In the genomic region with DNA sequence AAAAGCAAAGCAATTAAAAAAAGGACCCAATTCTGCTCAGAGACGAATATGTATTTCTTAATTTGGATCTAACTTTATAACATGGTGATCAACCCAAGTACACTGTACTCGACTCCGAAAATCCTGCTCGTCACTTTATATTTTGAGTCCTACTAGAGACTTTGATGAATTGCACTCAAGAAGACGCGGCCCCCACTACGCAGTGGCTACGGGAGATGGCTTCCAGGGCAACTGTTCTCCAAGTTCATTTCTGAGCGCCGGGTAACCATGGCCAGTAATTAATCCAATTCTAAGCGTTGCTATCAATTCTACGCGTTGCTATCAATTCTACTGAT, we compare ENCODE assay signal across 8 cellular contexts. TPM values are rescaled to one million over a fixed set of nuclear protein-coding genes. Genes with fewer than 3 reads are reported as not detected.
DNase-seq lines count a peak whose midpoint lies in the region; ATAC-seq and TF ChIP-seq lines count a peak whose summit lies in the region.

No MANE protein-coding gene starts in this region.

- DNase-seq in Caco-2 = no peak
- DNase-seq in WTC11 (ENCODE audit: low spot score) = no peak
- DNase-seq in epithelial cell of proximal tubule (ENCODE audit: low read depth) = no peak
- DNase-seq in naive thymus-derived CD8-positive, alpha-beta T cell = peak in 6 of 10 donors; percentile 27 to 72 (median 37)
- no peak for DNase-seq in NCI-H2196 treated with DMSO at 0.1 percent for 48 hours (lab: John Stamatoyannopoulos, UW; ENCODE audit: unreplicated experiment)
- no peak for DNase-seq in medulla oblongata (ENCODE audit: extremely low spot score)

- POLR2A ChIA-PET in Caco-2 (lab: Charles Lee) = no interaction called here
- POLR2A ChIA-PET in WTC11 (lab: Charles Lee) = no interaction called here
- POLR2A ChIA-PET in naive thymus-derived CD8-positive, alpha-beta T cell (lab: Charles Lee) = interaction anchor here (0.8 to 4.8 kb wide), 3 partner anchors 14 to 62 kb away, joined by 3 to 76 read pairs (median 4); partner anchors contain the start of genes ALG5 and EXOSC8

- TF ChIP-seq CTCF in Caco-2 (IDR thresholded peaks at IDR 0.05; ENCODE audit: insufficient read depth in 1 of 2, low read depth in 1 of 2, low read length in 1 of 2, severe bottlenecking in 1 of 2, unreplicated experiment in 1 of 2) (no peak), WTC11 (IDR thresholded peaks at IDR 0.05) (no peak), epithelial cell of proximal tubule (conservative IDR thresholded peaks at IDR 0.05; ENCODE audit: low read depth, low read length) (no peak)

- H3K27me3 Mint-ChIP-seq in Caco-2 (ENCODE audit: insufficient read depth, unreplicated experiment) (peaks cover 7% of the 10 kb centered on the region), WTC11 (ENCODE audit: low read depth) (peaks cover 4% of the 10 kb centered on the region; the same call in 1 of the 2 replicates)
- peaks cover 0 to 2% (median 0%) of the 10 kb centered on the region in 5 donors for H3K27me3 Mint-ChIP-seq in naive thymus-derived CD8-positive, alpha-beta T cell

- H3K27me3 ChIP-seq in Caco-2 (replicated peaks; ENCODE audit: control insufficient read depth, insufficient read depth, low read length) = no peaks in the 10 kb centered on the region

- H3K4me3 ChIP-seq in Caco-2 (ENCODE audit: low read depth, low read length) (peak overlapping the region; percentile 72), epithelial cell of proximal tubule (ENCODE audit: low read depth, low read length) (peak overlapping the region; percentile 80)

- CTCF ChIA-PET in Caco-2 (lab: Charles Lee) (no interaction called here), WTC11 (lab: Charles Lee) (no interaction called here)

- H3K4me3 Mint-ChIP-seq in Caco-2 (ENCODE audit: unreplicated experiment) = peak overlapping the region; percentile 98
- peak overlapping the region; percentile 92 for H3K4me3 Mint-ChIP-seq in WTC11
- peak overlapping the region; percentile 90 to 97 (median 94) for H3K4me3 Mint-ChIP-seq in naive thymus-derived CD8-positive, alpha-beta T cell

- H3K9me3 ChIP-seq in Caco-2 = no peaks in the 10 kb centered on the region

- H3K27ac Mint-ChIP-seq in Caco-2 (ENCODE audit: unreplicated experiment) (peak overlapping the region; percentile 98), WTC11 (peak overlapping the region; percentile 89)
- H3K27ac Mint-ChIP-seq in naive thymus-derived CD8-positive, alpha-beta T cell = peak overlapping the region; percentile 95 to 99 (median 98)

- no TSS peak for BruUV-seq in Caco-2 (replicated peaks; lab: Mats Ljungman, UMichigan)

- peaks cover 7% of the 10 kb centered on the region; the same call in 1 of the 2 replicates for H3K4me1 ChIP-seq in Caco-2

- intact Hi-C loops in Caco-2 (cut with micrococcal nuclease; ENCODE audit: unreplicated experiment) = loop anchor here (2.0 kb wide), 1 partner anchor 58 kb away; the partner anchor contains the start of gene EXOSC8

- no peaks in the 10 kb centered on the region for H3K36me3 ChIP-seq in Caco-2 (ENCODE audit: control insufficient read depth, insufficient read depth, low read length)

- peaks cover 26% of the 10 kb centered on the region for H3K36me3 Mint-ChIP-seq in Caco-2 (ENCODE audit: insufficient read depth, unreplicated experiment)
- H3K36me3 Mint-ChIP-seq in WTC11 = peaks cover 15% of the 10 kb centered on the region
- H3K36me3 Mint-ChIP-seq in naive thymus-derived CD8-positive, alpha-beta T cell = peaks cover 0 to 12% (median 5%) of the 10 kb centered on the region in 3 donors

- no peaks in the 10 kb centered on the region for H3K4me1 Mint-ChIP-seq in Caco-2 (ENCODE audit: low read depth, unreplicated experiment)
- peaks cover 9% of the 10 kb centered on the region for H3K4me1 Mint-ChIP-seq in WTC11
- H3K4me1 Mint-ChIP-seq in naive thymus-derived CD8-positive, alpha-beta T cell = peaks cover 11 to 52% (median 44%) of the 10 kb centered on the region in 4 donors

- ATAC-seq in GM19438 (IDR thresholded peaks at IDR 0.05; ENCODE audit: low read depth, unreplicated experiment) = peak; percentile 20
- peak; percentile 26 for ATAC-seq in HG03439 (IDR thresholded peaks at IDR 0.05; ENCODE audit: unreplicated experiment)
- ATAC-seq in WTC11 = peak; percentile 3
- peak; percentile 34 to 44 for ATAC-seq in naive thymus-derived CD8-positive, alpha-beta T cell

- H3K9me3 Mint-ChIP-seq in Caco-2 (ENCODE audit: unreplicated experiment) (no peaks in the 10 kb centered on the region), WTC11 (no peaks in the 10 kb centered on the region; the same call in 1 of the 2 replicates)
- peaks cover 0 to 1% (median 0%) of the 10 kb centered on the region in 9 donors for H3K9me3 Mint-ChIP-seq in naive thymus-derived CD8-positive, alpha-beta T cell

TF ChIP-seq in WTC11, 78 proteins besides CTCF, POLR2A, EP300 and RAD21 (continues in another document):
- TF ChIP-seq, protein P1, sequence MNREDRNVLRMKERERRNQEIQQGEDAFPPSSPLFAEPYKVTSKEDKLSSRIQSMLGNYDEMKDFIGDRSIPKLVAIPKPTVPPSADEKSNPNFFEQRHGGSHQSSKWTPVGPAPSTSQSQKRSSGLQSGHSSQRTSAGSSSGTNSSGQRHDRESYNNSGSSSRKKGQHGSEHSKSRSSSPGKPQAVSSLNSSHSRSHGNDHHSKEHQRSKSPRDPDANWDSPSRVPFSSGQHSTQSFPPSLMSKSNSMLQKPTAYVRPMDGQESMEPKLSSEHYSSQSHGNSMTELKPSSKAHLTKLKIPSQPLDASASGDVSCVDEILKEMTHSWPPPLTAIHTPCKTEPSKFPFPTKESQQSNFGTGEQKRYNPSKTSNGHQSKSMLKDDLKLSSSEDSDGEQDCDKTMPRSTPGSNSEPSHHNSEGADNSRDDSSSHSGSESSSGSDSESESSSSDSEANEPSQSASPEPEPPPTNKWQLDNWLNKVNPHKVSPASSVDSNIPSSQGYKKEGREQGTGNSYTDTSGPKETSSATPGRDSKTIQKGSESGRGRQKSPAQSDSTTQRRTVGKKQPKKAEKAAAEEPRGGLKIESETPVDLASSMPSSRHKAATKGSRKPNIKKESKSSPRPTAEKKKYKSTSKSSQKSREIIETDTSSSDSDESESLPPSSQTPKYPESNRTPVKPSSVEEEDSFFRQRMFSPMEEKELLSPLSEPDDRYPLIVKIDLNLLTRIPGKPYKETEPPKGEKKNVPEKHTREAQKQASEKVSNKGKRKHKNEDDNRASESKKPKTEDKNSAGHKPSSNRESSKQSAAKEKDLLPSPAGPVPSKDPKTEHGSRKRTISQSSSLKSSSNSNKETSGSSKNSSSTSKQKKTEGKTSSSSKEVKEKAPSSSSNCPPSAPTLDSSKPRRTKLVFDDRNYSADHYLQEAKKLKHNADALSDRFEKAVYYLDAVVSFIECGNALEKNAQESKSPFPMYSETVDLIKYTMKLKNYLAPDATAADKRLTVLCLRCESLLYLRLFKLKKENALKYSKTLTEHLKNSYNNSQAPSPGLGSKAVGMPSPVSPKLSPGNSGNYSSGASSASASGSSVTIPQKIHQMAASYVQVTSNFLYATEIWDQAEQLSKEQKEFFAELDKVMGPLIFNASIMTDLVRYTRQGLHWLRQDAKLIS (CRISPR knock-in tag; IDR thresholded peaks at IDR 0.05; ENCODE audit: borderline replicate concordance) = no peak
- TF ChIP-seq CBFB (CRISPR knock-in tag; IDR thresholded peaks at IDR 0.05; ENCODE audit: low read depth) = no peak
- no peak for TF ChIP-seq NR1H2 (CRISPR knock-in tag; IDR thresholded peaks at IDR 0.05)
- no peak for TF ChIP-seq MYBL2 (CRISPR knock-in tag; IDR thresholded peaks at IDR 0.05)
- no peak for TF ChIP-seq CREB1 (CRISPR knock-in tag; IDR thresholded peaks at IDR 0.05)
- no peak for TF ChIP-seq E2F1 (CRISPR knock-in tag; IDR thresholded peaks at IDR 0.05)

RNA-seq across cellular contexts. Expression of gene SUPT20H, which starts 0.7 kb away (rescaled TPM):
- total RNA-seq in Caco-2 (2022) (77.5 and 77.7 TPM in 2 replicates), WTC11 (2021) (61.4 to 68.0 TPM (median 64.3 TPM) in 3 replicates), epithelial cell of proximal tubule (40.7 and 41.4 TPM in 2 replicates)
- total RNA-seq in naive thymus-derived CD8-positive, alpha-beta T cell = 100 to 1,000 TPM; 114 to 119 TPM
- 10 to 100 TPM; 45.4 to 59.1 (median 45.8) TPM for polyA plus RNA-seq in naive thymus-derived CD8-positive, alpha-beta T cell

RNA-seq across cellular contexts. Expression of gene CSNK1A1L, which starts 46.7 kb away (rescaled TPM):
- total RNA-seq in Caco-2 (2022) (not detected in 2 replicates), WTC11 (2021) (not detected in 3 replicates), epithelial cell of proximal tubule (not detected in 2 replicates)
- not detected for total RNA-seq in naive thymus-derived CD8-positive, alpha-beta T cell
- polyA plus RNA-seq in naive thymus-derived CD8-positive, alpha-beta T cell = not detected

RNA-seq across cellular contexts. Expression of gene EXOSC8, which starts 58.2 kb away (rescaled TPM):
- total RNA-seq in Caco-2 (2022) (120 and 122 TPM in 2 replicates), WTC11 (2021) (76.6 to 81.6 TPM (median 78.6 TPM) in 3 replicates), epithelial cell of proximal tubule (68.1 and 92.8 TPM in 2 replicates)
- 10 to 100 TPM; 82.1 to 88.5 TPM for total RNA-seq in naive thymus-derived CD8-positive, alpha-beta T cell
- 10 to 100 TPM; 71.1 to 82.5 (median 80.4) TPM for polyA plus RNA-seq in naive thymus-derived CD8-positive, alpha-beta T cell

RNA-seq across cellular contexts. Expression of gene ALG5, which starts 59.6 kb away (rescaled TPM):
- total RNA-seq in Caco-2 (2022) = 62.0 and 66.8 TPM in 2 replicates
- 18.4 to 19.8 TPM (median 19.6 TPM) in 3 replicates for total RNA-seq in WTC11 (2021)
- total RNA-seq in epithelial cell of proximal tubule = 26.3 and 36.8 TPM in 2 replicates
- total RNA-seq in naive thymus-derived CD8-positive, alpha-beta T cell = 10 to 100 TPM; 22.5 to 27.4 TPM
- polyA plus RNA-seq in naive thymus-derived CD8-positive, alpha-beta T cell = 10 to 100 TPM; 61.9 to 89.5 (median 73.6) TPM

Comparison
In these comparisons a context has a peak if more than half of its experiments do, and no peak if none do; other contexts are left out.
1. DNase-seq: peak in naive thymus-derived CD8-positive, alpha-beta T cell (6 of 10); none in Caco-2 (0 of 2), WTC11 (single experiment), epithelial cell of proximal tubule (single experiment), NCI-H2196 treated with DMSO at 0.1 percent for 48 hours (single experiment) and medulla oblongata (single experiment).
2. Peak in every context shown above with its lines, with median percentiles within 50 percentile points of each other: H3K27ac Mint-ChIP-seq, H3K4me3 Mint-ChIP-seq and ATAC-seq.